ENCODE assay signal across 14 cellular contexts in the genomic region with DNA sequence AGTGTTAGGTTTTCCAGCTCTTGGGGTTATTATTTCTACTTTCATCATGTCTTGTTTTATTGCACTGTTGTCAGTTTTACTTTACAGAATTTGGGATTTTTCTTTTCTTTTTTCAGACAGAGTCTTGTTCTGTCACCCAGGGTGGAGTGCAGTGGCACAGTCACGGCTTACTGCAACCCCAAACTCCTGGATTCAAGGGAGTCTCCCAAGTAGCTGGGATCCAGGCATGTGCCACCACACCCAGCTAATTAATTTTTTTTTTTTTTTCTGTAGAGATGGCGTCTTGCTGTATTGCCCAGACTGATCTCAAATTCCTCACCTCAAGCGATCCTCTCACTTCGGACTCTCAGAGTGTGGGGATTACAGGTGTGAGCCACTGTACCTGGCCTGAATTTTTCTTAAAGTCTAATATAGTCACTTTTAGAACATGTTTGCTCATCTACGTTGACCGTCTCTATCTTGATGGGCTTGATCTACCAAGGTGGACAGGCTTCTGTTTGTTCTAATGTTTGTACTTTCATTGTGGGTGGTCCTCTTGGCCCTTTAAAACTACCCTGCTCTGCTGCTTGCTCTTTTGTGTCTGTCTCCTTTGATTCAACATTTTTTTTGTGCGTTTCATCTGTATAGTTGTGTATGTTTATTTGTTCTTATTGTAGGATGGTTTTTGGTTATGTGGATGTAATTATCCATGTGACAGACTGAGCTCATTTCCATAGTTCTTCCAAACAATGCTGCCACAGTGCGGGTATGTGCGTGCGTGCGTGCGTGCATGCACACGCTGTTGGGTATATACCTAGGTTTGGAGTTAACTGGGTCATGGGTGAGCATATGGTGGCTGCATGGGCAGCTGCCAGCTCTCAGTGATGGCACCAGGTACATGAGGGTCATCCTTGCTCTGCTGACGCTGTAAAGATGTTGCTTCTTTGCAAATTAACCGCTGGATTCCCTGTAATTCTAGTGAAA. TPM values are rescaled to one million over a fixed set of nuclear protein-coding genes. Genes with fewer than 3 reads are reported as not detected.
DNase-seq lines count a peak whose midpoint lies in the region; ATAC-seq, FAIRE-seq and TF ChIP-seq lines count a peak whose summit lies in the region.
"Had no signal": no experiment of that assay in that cellular context is flagged by ENCODE, and none has a peak within 500 bp of the region (broad histone marks: within the 10 kb centered on the region; RNA-seq: fewer than 3 reads in every experiment).

No MANE protein-coding gene starts in this region.

- CTCF ChIA-PET in HepG2 (lab: Yijun Ruan, JAX; ENCODE audit: low intra/inter-chr PET ratio, low total read pairs) = no interaction called here

- peak overlapping the region; percentile 60 for H3K4me2 ChIP-seq in HepG2 (ENCODE audit: low read depth, low read length)

- H3K4me3 ChIP-seq in HepG2 (replicated peaks in 1 of 3; ENCODE audit: insufficient read depth in 1 of 3, low read depth in 2 of 3, low read length in 3 of 3) = peak overlapping the region in 1 of 3 experiments; percentile 34; a peak in 1 of 6 replicates
- H3K4me3 ChIP-seq in right lobe of liver = no peak overlapping the region
- H3K4me3 ChIP-seq in coronary artery = no peak overlapping the region
- H3K4me3 ChIP-seq: MG63 had no signal

- no peak for TF ChIP-seq RAD21 in HepG2 (CRISPR knock-in tag; IDR thresholded peaks at IDR 0.05)

- 47% methylated on average over 15 of the region's 15 CpGs for WGBS in HepG2 (ENCODE audit: low lambda C conversion rate)
- 76% methylated on average over 12 of the region's 15 CpGs for WGBS in right lobe of liver (ENCODE audit: insufficient coverage, low coverage, low lambda C conversion rate, missing lambda C conversion rate)

- peaks cover 94% of the 10 kb centered on the region for H3K79me2 ChIP-seq in HepG2 (ENCODE audit: insufficient read depth, low read length)

- H4K20me1 ChIP-seq in HepG2 (ENCODE audit: insufficient read depth, low read length) = peaks cover 79% of the 10 kb centered on the region

- peak overlapping the region; percentile 53 for H3K27ac ChIP-seq in HepG2 (ENCODE audit: extremely low read length, insufficient read depth, low read length)
- no peak overlapping the region for H3K27ac ChIP-seq in right lobe of liver
- H3K27ac ChIP-seq in coronary artery = no peak overlapping the region

- no peak overlapping the region for H2AFZ ChIP-seq in HepG2 (ENCODE audit: low read length)

- TF ChIP-seq CTCF in HepG2 (CRISPR knock-in tag; IDR thresholded peaks at IDR 0.05) (no peak), right lobe of liver (IDR thresholded peaks at IDR 0.05) (no peak), coronary artery (IDR thresholded peaks at IDR 0.05) (no peak)

- H3K9ac ChIP-seq in HepG2 (ENCODE audit: insufficient read depth, low read depth, low read length) = 0 out of 2 replicates have a peak overlapping the region, but pooled peaks have one; percentile 25

- peak; percentile 66 for FAIRE-seq in HepG2 (lab: Jason Lieb, UNC)
- FAIRE-seq: small intestine had no signal

- H3K36me3 Mint-ChIP-seq in activated naive CD8-positive, alpha-beta T cell treated with anti-CD3 and anti-CD28 coated beads, Interleukin-2, amount 10 ng/mL, durations not matched to agents 7 days and 5 days = peaks cover 39% of the 10 kb centered on the region

- H3K4me3 Mint-ChIP-seq in activated naive CD8-positive, alpha-beta T cell treated with anti-CD3 and anti-CD28 coated beads, Interleukin-2, amount 10 ng/mL, durations not matched to agents 7 days and 5 days = peak overlapping the region; percentile 9
- H3K4me3 Mint-ChIP-seq: activated naive CD4-positive, alpha-beta T cell treated with anti-CD3 and anti-CD28 coated beads for 36 hours had no signal

- H3K9me3 ChIP-seq in HepG2 (ENCODE audit: low read length) = no peaks in the 10 kb centered on the region
- no peaks in the 10 kb centered on the region for H3K9me3 ChIP-seq in right lobe of liver
- H3K9me3 ChIP-seq: MG63 had no signal

- POLR2A ChIA-PET in HepG2 (lab: Yijun Ruan, JAX) = interaction anchor here (1.1 kb wide), 1 partner anchor 15 kb away, joined by 3 read pairs; no protein-coding TSS in a partner anchor
- POLR2A ChIA-PET in activated naive CD8-positive, alpha-beta T cell treated with anti-CD3 and anti-CD28 coated beads, Interleukin-2, amount 10 ng/mL, durations not matched to agents 7 days and 5 days (lab: Charles Lee) = interaction anchor here (9.3 kb wide), 1 partner anchor 15 kb away, joined by 104 read pairs; no protein-coding TSS in a partner anchor

- peaks cover 75% of the 10 kb centered on the region for H3K4me1 Mint-ChIP-seq in activated naive CD8-positive, alpha-beta T cell treated with anti-CD3 and anti-CD28 coated beads, Interleukin-2, amount 10 ng/mL, durations not matched to agents 7 days and 5 days

- peak overlapping the region; percentile 14 for H3K27ac Mint-ChIP-seq in activated naive CD8-positive, alpha-beta T cell treated with anti-CD3 and anti-CD28 coated beads, Interleukin-2, amount 10 ng/mL, durations not matched to agents 7 days and 5 days
- H3K27ac Mint-ChIP-seq: activated naive CD4-positive, alpha-beta T cell treated with anti-CD3 and anti-CD28 coated beads for 36 hours had no signal

- TF ChIP-seq POLR2A in HepG2 (IDR thresholded peaks at IDR 0.05; ENCODE audit: insufficient read depth in 1 of 2, low read depth in 2 of 2, low read length in 2 of 2) (no peak), right lobe of liver (IDR thresholded peaks at IDR 0.05) (no peak)

- intact Hi-C loops in HepG2 (cut with micrococcal nuclease; ENCODE audit: unreplicated experiment) = loop anchor here (1.0 kb wide), 1 partner anchor 9 kb away; no protein-coding TSS in a partner anchor
- intact Hi-C loops in right lobe of liver (cut with DNase I) = no loop called here

- peaks cover 0 to 9% of the 10 kb centered on the region in 2 experiments; a peak in 1 of 5 replicates for H3K36me3 ChIP-seq in HepG2 (replicated peaks in 1 of 2; ENCODE audit: control insufficient read depth in 1 of 2, insufficient read depth in 2 of 2, low read length in 2 of 2)
- H3K36me3 ChIP-seq in right lobe of liver = no peaks in the 10 kb centered on the region

- no peak for TF ChIP-seq EP300 in HepG2 (IDR thresholded peaks at IDR 0.05; ENCODE audit: low read depth in 2 of 2, low read length in 2 of 2)
- no peak for TF ChIP-seq EP300 in HepG2 (CRISPR knock-in tag; IDR thresholded peaks at IDR 0.05; ENCODE audit: borderline replicate concordance)

- DNase-seq in HepG2 (ENCODE audit: low spot score) (peak; percentile 77), right lobe of liver (no peak), medulla oblongata (ENCODE audit: extremely low spot score) (peak; percentile 47), COR-L47 (lab: John Stamatoyannopoulos, UW) (no peak), D341Med (ENCODE audit: low spot score) (no peak), coronary artery (ENCODE audit: low spot score) (no peak)
- DNase-seq in activated naive CD8-positive, alpha-beta T cell treated with anti-CD3 and anti-CD28 coated beads, Interleukin-2, amount 10 ng/mL, durations not matched to agents 7 days and 5 days = no peak
- DNase-seq: activated naive CD4-positive, alpha-beta T cell treated with anti-CD3 and anti-CD28 coated beads for 36 hours; effector CD8-positive, alpha-beta T cell; MG63; NCI-H446 treated with DMSO at 0.1 percent for 48 hours; SHP77 treated with DMSO at 0.1 percent for 48 hours; small intestine had no signal

- peaks cover 98% of the 10 kb centered on the region for H3K4me1 ChIP-seq in HepG2 (ENCODE audit: insufficient read depth, low read length)
- peaks cover 0 to 38% (median 16%) of the 10 kb centered on the region in 4 donors for H3K4me1 ChIP-seq in right lobe of liver

- BruUV-seq in HepG2 (replicated peaks; lab: Mats Ljungman, UMichigan) = TSS peak; percentile 27

- in situ Hi-C loops in HepG2 (cut with HindIII; ENCODE audit: extremely low pct_ligation_motif_present, low pct_unique_long_range_greater_than_20kb) = no loop called here

- peak; percentile 34 for ATAC-seq in HepG2
- ATAC-seq in right lobe of liver = no peak
- no peak for ATAC-seq in activated naive CD8-positive, alpha-beta T cell treated with anti-CD3 and anti-CD28 coated beads, Interleukin-2, amount 10 ng/mL, durations not matched to agents 7 days and 5 days (ENCODE audit: low read depth)
- ATAC-seq in GM19455 (IDR thresholded peaks at IDR 0.05; ENCODE audit: unreplicated experiment) = no peak

- peaks cover 3% of the 10 kb centered on the region for H3K9me3 Mint-ChIP-seq in activated naive CD8-positive, alpha-beta T cell treated with anti-CD3 and anti-CD28 coated beads, Interleukin-2, amount 10 ng/mL, durations not matched to agents 7 days and 5 days
- H3K9me3 Mint-ChIP-seq: activated naive CD4-positive, alpha-beta T cell treated with anti-CD3 and anti-CD28 coated beads for 36 hours had no signal

- H3K27me3 ChIP-seq in HepG2 (ENCODE audit: control insufficient read depth in 1 of 2, insufficient read depth in 2 of 2, low read length in 2 of 2) (no peaks in the 10 kb centered on the region), right lobe of liver (no peaks in the 10 kb centered on the region)
- H3K27me3 ChIP-seq: MG63 had no signal

- H3K27me3 Mint-ChIP-seq in activated naive CD8-positive, alpha-beta T cell treated with anti-CD3 and anti-CD28 coated beads, Interleukin-2, amount 10 ng/mL, durations not matched to agents 7 days and 5 days = no peaks in the 10 kb centered on the region

RNA-seq across cellular contexts. Expression of gene PRRC2B, which starts 18.1 kb away (rescaled TPM):
- total RNA-seq in HepG2 (2016; rRNA removed; fragmentation: Illumina TruSeq; extraction: Trizol) (37.4 TPM in 2 replicates), right lobe of liver (10 to 100 TPM; 53.7 to 82.6 (median 57.3) TPM)
- 20.7 and 24.3 TPM in 2 replicates for total RNA-seq in HepG2 (2016; cell fraction: cytosol; rRNA removed; fragmentation: Illumina TruSeq; extraction: Trizol; ENCODE audit: low read depth)
- 27.7 and 37.0 TPM in 2 replicates for total RNA-seq in HepG2 (2016; cell fraction: insoluble cytoplasmic fraction; rRNA removed; fragmentation: Illumina TruSeq; extraction: Trizol)
- total RNA-seq in HepG2 (2016; cell fraction: membrane; rRNA removed; fragmentation: Illumina TruSeq; extraction: Trizol) = 20.9 TPM in 2 replicates
- 41.7 and 49.5 TPM in 2 replicates for total RNA-seq in HepG2 (2016; cell fraction: nucleus; rRNA removed; fragmentation: Illumina TruSeq; extraction: Trizol)
- polyA plus RNA-seq in HepG2 (2011; rRNA removed) = 18.9 and 20.8 TPM in 2 replicates
- 11.9 and 12.5 TPM in 2 replicates for polyA plus RNA-seq in HepG2 (2011; cell fraction: cytosol; rRNA removed)
- polyA plus RNA-seq in HepG2 (2011; cell fraction: nucleus; rRNA removed) = 87.0 and 122 TPM in 2 replicates
- polyA plus RNA-seq in HepG2 (2012) = 55.6 and 57.4 TPM in 2 replicates
- 4.0 TPM in 2 replicates for polyA plus RNA-seq in HepG2 (2016; cell fraction: cytosol; fragmentation: Illumina TruSeq; extraction: Trizol; ENCODE audit: low read depth)
- 25.0 and 33.7 TPM in 2 replicates for polyA plus RNA-seq in HepG2 (2016; cell fraction: insoluble cytoplasmic fraction; fragmentation: Illumina TruSeq; extraction: Trizol; ENCODE audit: low read depth)
- 8.5 and 10.2 TPM in 2 replicates for polyA plus RNA-seq in HepG2 (2016; cell fraction: membrane; fragmentation: Illumina TruSeq; extraction: Trizol; ENCODE audit: low read depth)
- 100 and 106 TPM in 2 replicates for polyA plus RNA-seq in HepG2 (2016; cell fraction: nucleus; fragmentation: Illumina TruSeq; extraction: Trizol; ENCODE audit: insufficient read depth, low read depth)
- 72.0 and 116 TPM in 2 replicates for polyA minus RNA-seq in HepG2 (2011; rRNA and poly(A)+ RNA removed; ENCODE audit: low replicate concordance)
- 23.3 and 31.5 TPM in 2 replicates for polyA minus RNA-seq in HepG2 (2011; cell fraction: cytosol; rRNA and poly(A)+ RNA removed)
- polyA minus RNA-seq in HepG2 (2011; cell fraction: nucleus; rRNA and poly(A)+ RNA removed) = 52.6 and 56.1 TPM in 2 replicates
- 100 to 1,000 TPM; 300 to 309 TPM for total RNA-seq in activated naive CD8-positive, alpha-beta T cell treated with anti-CD3 and anti-CD28 coated beads, Interleukin-2, amount 10 ng/mL, durations not matched to agents 7 days and 5 days

Comparison
In these comparisons a context has a peak if more than half of its experiments do, and no peak if none do; other contexts are left out.
1. DNase-seq: peak in HepG2 (single experiment) and medulla oblongata (single experiment); none in right lobe of liver (0 of 3), activated naive CD8-positive, alpha-beta T cell treated with anti-CD3 and anti-CD28 coated beads, Interleukin-2, amount 10 ng/mL, durations not matched to agents 7 days and 5 days (single experiment), COR-L47 (single experiment), D341Med (single experiment) and coronary artery (single experiment).